Comparison of ENCODE assay signal across 9 cellular contexts in genomic region chr13:33229446-33230177, GRCh38. TPM values are rescaled to one million over a fixed set of nuclear protein-coding genes. Genes with fewer than 3 reads are reported as not detected.
DNase-seq lines count a peak whose midpoint lies in the region; FAIRE-seq and TF ChIP-seq lines count a peak whose summit lies in the region.
"Had no signal": no experiment of that assay in that cellular context is flagged by ENCODE, and none has a peak within 500 bp of the region (broad histone marks: within the 10 kb centered on the region; RNA-seq: fewer than 3 reads in every experiment).

No MANE protein-coding gene starts in this region.

- no peaks in the 10 kb centered on the region for H3K27me3 Mint-ChIP-seq in astrocyte (ENCODE audit: low read depth, unreplicated experiment)

- DNase-seq in GM03348 (ENCODE audit: low spot score) (peak; percentile 39), astrocyte (ENCODE audit: low read depth) (no peak), hypothalamus (lab: John Stamatoyannopoulos, UW) (peak in 37 of 51 donors; percentile 11 to 83 (median 50)), DMS79 (lab: John Stamatoyannopoulos, UW) (no peak), urothelium cell line (ENCODE audit: low spot score) (no peak), GM10248 (ENCODE audit: extremely low spot score) (no peak)
- DNase-seq in effector memory CD4-positive, alpha-beta T cell: no peak
- DNase-seq: activated CD4-positive, alpha-beta T cell treated with anti-CD3 and anti-CD28 coated beads for 4 hours had no signal

- H3K4me3 ChIP-seq in astrocyte (ENCODE audit: insufficient read depth, low read depth, low read length): peak overlapping the region; percentile 16
- H3K4me3 ChIP-seq in skeletal muscle satellite cell (ENCODE audit: low read length): peak overlapping the region; percentile 67
- no peak overlapping the region for H3K4me3 ChIP-seq in effector memory CD4-positive, alpha-beta T cell (ENCODE audit: insufficient read depth, low read depth, low read length, poor library complexity, severe bottlenecking)

- H3K4me2 ChIP-seq in astrocyte (ENCODE audit: low read length) (peak overlapping the region; percentile 78), skeletal muscle satellite cell (ENCODE audit: low read length) (peak overlapping the region; percentile 85)

- H3K4me1 Mint-ChIP-seq in astrocyte (ENCODE audit: low read depth, unreplicated experiment): peaks cover 29% of the 10 kb centered on the region

- no peak for TF ChIP-seq CTCF in astrocyte (IDR thresholded peaks at IDR 0.05; ENCODE audit: insufficient read depth, low read depth, low read length)
- no peak for TF ChIP-seq CTCF in GM10248 (IDR thresholded peaks at IDR 0.05; ENCODE audit: control extremely low read depth, extremely low read depth, low read depth, missing control alignments)

- peak overlapping the region; percentile 19 for H2AFZ ChIP-seq in astrocyte (ENCODE audit: low read depth, low read length)

- peak; percentile 84 for FAIRE-seq in astrocyte (lab: Jason Lieb, UNC)
- no peak for FAIRE-seq in urothelium cell line (lab: Jason Lieb, UNC)

- H3K4me1 ChIP-seq in astrocyte (ENCODE audit: insufficient read depth, low read length): peaks cover 43% of the 10 kb centered on the region
- peaks cover 70% of the 10 kb centered on the region for H3K4me1 ChIP-seq in skeletal muscle satellite cell (ENCODE audit: control insufficient read depth, insufficient read depth, low read length)
- H3K4me1 ChIP-seq in effector memory CD4-positive, alpha-beta T cell (ENCODE audit: control insufficient read depth, insufficient read depth, low read length, poor library complexity, severe bottlenecking): no peaks in the 10 kb centered on the region

- peaks cover 3% of the 10 kb centered on the region for H3K36me3 ChIP-seq in astrocyte (ENCODE audit: insufficient read depth, low read length)
- H3K36me3 ChIP-seq in skeletal muscle satellite cell (ENCODE audit: insufficient read depth, low read length): peaks cover 43% of the 10 kb centered on the region
- no peaks in the 10 kb centered on the region for H3K36me3 ChIP-seq in effector memory CD4-positive, alpha-beta T cell (ENCODE audit: control insufficient read depth, insufficient read depth, low read length)

- POLR2A ChIA-PET in GM10248 (lab: Yijun Ruan, JAX): no interaction called here

- peaks cover 2% of the 10 kb centered on the region for H3K9me3 Mint-ChIP-seq in astrocyte (ENCODE audit: unreplicated experiment)

- H3K9ac ChIP-seq in astrocyte (ENCODE audit: low read length): peak overlapping the region; percentile 76
- H3K9ac ChIP-seq in skeletal muscle satellite cell (ENCODE audit: low read depth, low read length): peak overlapping the region; percentile 92

- peak overlapping the region; percentile 73 for H3K27ac Mint-ChIP-seq in astrocyte (ENCODE audit: unreplicated experiment)

- CTCF ChIA-PET in GM10248 (lab: Yijun Ruan, JAX): interaction anchor here (0.8 to 3.0 kb wide), 9 partner anchors 8 to 494 kb away, joined by 3 to 18 read pairs (median 5); no protein-coding TSS in a partner anchor

- H3K36me3 Mint-ChIP-seq in astrocyte (ENCODE audit: low read depth, unreplicated experiment): peaks cover 6% of the 10 kb centered on the region

- H3K4me3 Mint-ChIP-seq in astrocyte (ENCODE audit: unreplicated experiment): no peak overlapping the region

- H3K9me3 ChIP-seq in astrocyte (ENCODE audit: insufficient read depth, low read depth, low read length) (no peaks in the 10 kb centered on the region), skeletal muscle satellite cell (replicated peaks; ENCODE audit: low read length) (no peaks in the 10 kb centered on the region)
- H3K9me3 ChIP-seq in effector memory CD4-positive, alpha-beta T cell (ENCODE audit: control insufficient read depth, low read length): no peaks in the 10 kb centered on the region

- peak overlapping the region; percentile 92 for H3K27ac ChIP-seq in astrocyte (ENCODE audit: low read depth, low read length)
- H3K27ac ChIP-seq in effector memory CD4-positive, alpha-beta T cell (ENCODE audit: insufficient read depth, low read length, poor library complexity, severe bottlenecking): no peak overlapping the region

- no peaks in the 10 kb centered on the region for H4K20me1 ChIP-seq in astrocyte (ENCODE audit: insufficient read depth, low read length)

- H3K27me3 ChIP-seq in astrocyte (ENCODE audit: insufficient read depth, low read length) (no peaks in the 10 kb centered on the region), skeletal muscle satellite cell (ENCODE audit: control insufficient read depth, insufficient read depth, low read length) (no peaks in the 10 kb centered on the region)
- no peaks in the 10 kb centered on the region for H3K27me3 ChIP-seq in effector memory CD4-positive, alpha-beta T cell (replicated peaks; ENCODE audit: control insufficient read depth, insufficient read depth, low read length, poor library complexity, severe bottlenecking)

- H3K79me2 ChIP-seq in astrocyte (ENCODE audit: insufficient read depth, low read length): peaks cover 91% of the 10 kb centered on the region

RNA-seq across cellular contexts. Expression of gene STARD13, which starts 55.9 kb away (rescaled TPM):
- 28.7 and 30.1 TPM in 2 replicates for total RNA-seq in astrocyte
- 19.5 and 35.4 TPM in 2 replicates for total RNA-seq in skeletal muscle satellite cell (2012; rRNA removed)

Comparison
In these comparisons a context has a peak if more than half of its experiments do, and no peak if none do; other contexts are left out.
1. DNase-seq: peak in GM03348 (single experiment) and hypothalamus (37 of 51); none in astrocyte (single experiment), DMS79 (single experiment), effector memory CD4-positive, alpha-beta T cell (0 of 3), urothelium cell line (single experiment) and GM10248 (single experiment).